ENCODE assay signal across 19 cellular contexts in genomic region chr18:6666286-6666685, GRCh38.
"Had no signal": no experiment of that assay in that cellular context is flagged by ENCODE, and none has a peak within 500 bp of the region (broad histone marks: within the 10 kb centered on the region; RNA-seq: fewer than 3 reads in every experiment).

No MANE protein-coding gene starts in this region.

- FAIRE-seq: endothelial cell of umbilical vein, islet of Langerhans, small intestine had no signal

- H3K4me3 ChIP-seq: colonic mucosa, heart right ventricle, uterus had no signal

- H3K4me3 Mint-ChIP-seq: naive thymus-derived CD8-positive, alpha-beta T cell; neural crest cell had no signal

- H3K4me1 Mint-ChIP-seq: naive thymus-derived CD8-positive, alpha-beta T cell had no signal

- H3K27ac Mint-ChIP-seq: naive thymus-derived CD8-positive, alpha-beta T cell had no signal

- H3K36me3 Mint-ChIP-seq: naive thymus-derived CD8-positive, alpha-beta T cell had no signal

- DNase-seq: cerebellar nuclear complex; colonic mucosa; dermis blood vessel endothelial cell; erythroblast; foreskin keratinocyte; heart right ventricle; hypothalamus; kidney glomerular epithelial cell; mesendoderm; naive thymus-derived CD8-positive, alpha-beta T cell; right cardiac atrium; small intestine; stimulated activated CD4-positive, alpha-beta T cell treated with anti-CD3 and anti-CD28 coated beads, Interleukin-12 subunit alpha, Interleukin-12 subunit beta, amount 100 ng/mL, for 4 hours; stimulated activated naive CD4-positive, alpha-beta T cell treated with Interleukin-2 at 50 U/mL for 16 hours; trophoblast cell; uterus had no signal

- H3K9me3 Mint-ChIP-seq: neural crest cell had no signal
